ENCODE assay signal across 8 cellular contexts in the genomic region with DNA sequence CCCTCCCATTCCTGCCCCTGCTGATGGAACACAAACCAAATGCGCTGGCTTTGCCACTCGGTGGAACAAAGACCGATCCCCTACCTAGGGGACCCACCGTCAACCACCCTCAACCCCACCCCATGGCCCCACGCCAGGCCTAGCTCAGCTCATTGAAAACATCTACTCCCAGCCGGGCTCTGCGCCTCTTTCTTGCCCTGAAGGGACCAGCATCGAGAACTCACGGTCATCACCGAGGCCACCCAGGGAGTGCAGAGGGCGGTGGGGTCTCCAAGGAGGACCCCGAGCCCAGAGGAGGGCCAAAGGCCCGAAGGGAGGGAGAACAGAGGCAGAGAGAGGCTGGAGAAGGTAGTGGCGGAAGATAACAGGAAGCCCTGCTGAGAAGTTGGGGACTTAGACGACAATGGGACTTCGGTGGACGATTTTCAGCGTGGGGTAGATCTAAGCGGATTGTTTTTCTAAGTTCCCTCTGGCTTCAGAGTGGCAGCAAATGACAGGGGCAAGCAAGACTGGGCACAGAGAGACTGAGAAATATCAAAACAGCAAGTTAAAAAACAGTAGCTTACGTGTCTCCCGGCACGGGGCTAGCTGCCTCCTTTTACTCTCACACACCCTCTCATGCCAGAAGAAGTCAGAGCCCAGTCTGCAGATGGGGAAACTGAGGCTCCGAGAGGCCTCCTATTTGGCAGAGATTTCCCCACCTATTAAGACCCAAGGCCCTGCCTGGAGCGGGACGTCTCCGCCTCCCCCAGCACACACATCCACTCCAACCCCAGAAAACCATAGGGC. TPM values are rescaled to one million over a fixed set of nuclear protein-coding genes. Genes with fewer than 3 reads are reported as not detected.
DNase-seq lines count a peak whose midpoint lies in the region; ATAC-seq and TF ChIP-seq lines count a peak whose summit lies in the region.

No MANE protein-coding gene starts in this region.

- H3K4me3 Mint-ChIP-seq in activated CD4-positive, alpha-beta T cell treated with anti-CD3 and anti-CD28 coated beads for 36 hours = peak overlapping the region; percentile 87

- H3K36me3 ChIP-seq in mesenchymal stem cell (ENCODE audit: control insufficient read depth in 1 of 2, insufficient read depth in 2 of 2, low read depth in 1 of 2, low read length in 2 of 2) = peaks cover 9 to 12% of the 10 kb centered on the region in 2 experiments
- H3K36me3 ChIP-seq in transverse colon = no peaks in the 10 kb centered on the region

- CTCF ChIA-PET in activated CD4-positive, alpha-beta T cell treated with anti-CD3 and anti-CD28 coated beads for 36 hours (lab: Charles Lee) = interaction anchor here (0.6 to 2.0 kb wide), 3 partner anchors 12 to 204 kb away, joined by 3 to 16 read pairs (median 4); no protein-coding TSS in a partner anchor

- H2BK5ac ChIP-seq in mesenchymal stem cell (ENCODE audit: low read depth, low read length, poor library complexity, severe bottlenecking) = no peak overlapping the region

- no peak for TF ChIP-seq CTCF in coronary artery (IDR thresholded peaks at IDR 0.05)
- TF ChIP-seq CTCF in transverse colon (IDR thresholded peaks at IDR 0.05) = no peak

- peak overlapping the region in 1 of 2 experiments; percentile 96 for H3K23ac ChIP-seq in mesenchymal stem cell (ENCODE audit: low read length in 2 of 2)

- H3K4me1 ChIP-seq in mesenchymal stem cell (ENCODE audit: control insufficient read depth, insufficient read depth, low read depth, low read length) (peaks cover 47% of the 10 kb centered on the region), transverse colon (peaks cover 38 to 71% (median 52%) of the 10 kb centered on the region in 4 donors)

- H2AFZ ChIP-seq in mesenchymal stem cell (ENCODE audit: low read depth, low read length) = no peak overlapping the region

- H3K4me3 ChIP-seq in coronary artery = peak overlapping the region; percentile 81
- H3K4me3 ChIP-seq in mesenchymal stem cell (ENCODE audit: insufficient read depth in 1 of 2, low read depth in 1 of 2, low read length in 2 of 2) = peak overlapping the region; percentile 77 to 87
- H3K4me3 ChIP-seq in transverse colon = peak overlapping the region; percentile 54 to 85 (median 58)

- no peaks in the 10 kb centered on the region for H3K79me1 ChIP-seq in mesenchymal stem cell (replicated peaks; ENCODE audit: low read length, poor library complexity, severe bottlenecking)

- H4K91ac ChIP-seq in mesenchymal stem cell (ENCODE audit: low read length) = peak overlapping the region; percentile 15

- H4K8ac ChIP-seq in mesenchymal stem cell (ENCODE audit: low read length) = no peak overlapping the region

- no peaks in the 10 kb centered on the region for H3K27me3 Mint-ChIP-seq in activated CD4-positive, alpha-beta T cell treated with anti-CD3 and anti-CD28 coated beads for 36 hours

- DNase-seq in activated CD4-positive, alpha-beta T cell treated with anti-CD3 and anti-CD28 coated beads for 36 hours = peak; percentile 54
- no peak for DNase-seq in activated CD4-positive, alpha-beta T cell treated with anti-CD3 and anti-CD28 coated beads, Interleukin-2, amount 50 U/mL, for 4 hours
- peak; percentile 60 for DNase-seq in RPMI8226
- DNase-seq in coronary artery (ENCODE audit: low spot score) = no peak
- peak; percentile 41 for DNase-seq in mesenchymal stem cell
- DNase-seq in transverse colon = peak; percentile 73
- DNase-seq in stimulated activated CD4-positive, alpha-beta T cell treated with anti-CD3 and anti-CD28 coated beads, Interleukin-12 subunit alpha, Interleukin-12 subunit beta, amount 100 ng/mL, for 4 hours = no peak

- H3K27me3 ChIP-seq in mesenchymal stem cell (ENCODE audit: control insufficient read depth in 1 of 2, insufficient read depth in 1 of 2, low read length in 2 of 2) (no peaks in the 10 kb centered on the region), transverse colon (no peaks in the 10 kb centered on the region)

- no peak for ATAC-seq in activated CD4-positive, alpha-beta T cell treated with anti-CD3 and anti-CD28 coated beads for 36 hours
- no peak for ATAC-seq in HG02884 (IDR thresholded peaks at IDR 0.05; ENCODE audit: unreplicated experiment)

- WGBS in mesenchymal stem cell = under 1% methylated on average over 26 of the region's 26 CpGs
- WGBS in transverse colon (ENCODE audit: low coverage in 1 of 2), 2 donors = 0 to 1% methylated on average over 7 to 26 of the region's 26 CpGs

- H2BK15ac ChIP-seq in mesenchymal stem cell (ENCODE audit: low read depth, poor library complexity, severe bottlenecking) = no peak overlapping the region

- H3K36me3 Mint-ChIP-seq in activated CD4-positive, alpha-beta T cell treated with anti-CD3 and anti-CD28 coated beads for 36 hours (ENCODE audit: low read depth) = peaks cover 12% of the 10 kb centered on the region

- H2AK5ac ChIP-seq in mesenchymal stem cell (ENCODE audit: low read length, severe bottlenecking) = peak overlapping the region; percentile 7

- POLR2A ChIA-PET in activated CD4-positive, alpha-beta T cell treated with anti-CD3 and anti-CD28 coated beads for 36 hours (lab: Charles Lee) = interaction anchor here (1.1 to 1.4 kb wide), 2 partner anchors 16 to 224 kb away, joined by 8 to 13 read pairs; partner anchors contain the start of gene HAPSTR1

- H3K9ac ChIP-seq in mesenchymal stem cell (ENCODE audit: low read length) = peak overlapping the region; percentile 91

- H3K9me3 Mint-ChIP-seq in activated CD4-positive, alpha-beta T cell treated with anti-CD3 and anti-CD28 coated beads for 36 hours (ENCODE audit: low read depth) = no peaks in the 10 kb centered on the region

- H3K27ac ChIP-seq in coronary artery (peak overlapping the region; percentile 68 to 92), mesenchymal stem cell (ENCODE audit: low read length, poor library complexity, severe bottlenecking) (peak overlapping the region; percentile 85), transverse colon (peak overlapping the region; percentile 92 to 96 (median 94))

- no peak for TF ChIP-seq EP300 in transverse colon (IDR thresholded peaks at IDR 0.05; ENCODE audit: low read depth)

- peak overlapping the region; percentile 39 for H2BK120ac ChIP-seq in mesenchymal stem cell (ENCODE audit: low read depth, low read length)

- peak overlapping the region; percentile 98 for H3K4me2 ChIP-seq in mesenchymal stem cell (ENCODE audit: low read length, poor library complexity, severe bottlenecking)

- peak overlapping the region; percentile 92 for H3K27ac Mint-ChIP-seq in activated CD4-positive, alpha-beta T cell treated with anti-CD3 and anti-CD28 coated beads for 36 hours

- H3K4ac ChIP-seq in mesenchymal stem cell (ENCODE audit: low read depth in 1 of 2, low read length in 2 of 2) = peak overlapping the region in 1 of 2 experiments; percentile 92

- peak overlapping the region in 1 of 2 experiments; percentile 91 for H2BK12ac ChIP-seq in mesenchymal stem cell (ENCODE audit: low read length in 2 of 2)

- intact Hi-C loops in activated CD4-positive, alpha-beta T cell treated with anti-CD3 and anti-CD28 coated beads for 36 hours (cut with DNase I, micrococcal nuclease) = loop anchor here (2.0 to 5.0 kb wide), 4 partner anchors 13 to 301 kb away; partner anchors contain the start of genes PMM2 (in 1 of the 2) and TMEM186 (in 1 of the 2)
- intact Hi-C loops in transverse colon (cut with DNase I; ENCODE audit: low total_unique reads) = no loop called here

- peak overlapping the region in 1 of 2 experiments; percentile 96 for H3K14ac ChIP-seq in mesenchymal stem cell (ENCODE audit: low read length in 2 of 2)

- no peaks in the 10 kb centered on the region for H3K9me3 ChIP-seq in mesenchymal stem cell (ENCODE audit: control insufficient read depth, low read length)
- no peaks in the 10 kb centered on the region for H3K9me3 ChIP-seq in transverse colon

- peak overlapping the region; percentile 84 to 86 for H3K18ac ChIP-seq in mesenchymal stem cell (ENCODE audit: low read depth in 1 of 2, low read length in 2 of 2)

- H3K4me1 Mint-ChIP-seq in activated CD4-positive, alpha-beta T cell treated with anti-CD3 and anti-CD28 coated beads for 36 hours = peaks cover 41% of the 10 kb centered on the region

- no peak for TF ChIP-seq POLR2A in transverse colon (IDR thresholded peaks at IDR 0.05)

- in situ Hi-C loops in transverse colon (cut with MboI; ENCODE audit: low pct_ligation_motif_present in 1 of 4, low pct_unique_long_range_greater_than_20kb in 1 of 4, low sequenced_read_pairs in 3 of 4) = no loop called here

RNA-seq across cellular contexts. Expression of gene CARHSP1, which starts 1.1 kb away (rescaled TPM):
- 10 to 100 TPM; 49.4 to 64.5 TPM for total RNA-seq in activated CD4-positive, alpha-beta T cell treated with anti-CD3 and anti-CD28 coated beads for 36 hours
- 78.8 TPM for polyA plus RNA-seq in mesenchymal stem cell (2013, experiment 1 of 2)
- 76.6 TPM for polyA plus RNA-seq in mesenchymal stem cell (2013, experiment 2 of 2)
- 10 to 100 TPM; 11.6 to 61.7 (median 39.6) TPM for total RNA-seq in transverse colon

RNA-seq across cellular contexts. Expression of gene LITAFD, which starts 14.5 kb away (rescaled TPM):
- total RNA-seq in activated CD4-positive, alpha-beta T cell treated with anti-CD3 and anti-CD28 coated beads for 36 hours = not detected
- not detected for polyA plus RNA-seq in mesenchymal stem cell (2013, experiment 1 of 2)
- polyA plus RNA-seq in mesenchymal stem cell (2013, experiment 2 of 2) = not detected
- not detected for total RNA-seq in transverse colon

Comparison
In these comparisons a context has a peak if more than half of its experiments do, and no peak if none do; other contexts are left out.
1. DNase-seq: peak in activated CD4-positive, alpha-beta T cell treated with anti-CD3 and anti-CD28 coated beads for 36 hours (single experiment), RPMI8226 (single experiment), mesenchymal stem cell (single experiment) and transverse colon (single experiment); none in activated CD4-positive, alpha-beta T cell treated with anti-CD3 and anti-CD28 coated beads, Interleukin-2, amount 50 U/mL, for 4 hours (0 of 2), coronary artery (single experiment) and stimulated activated CD4-positive, alpha-beta T cell treated with anti-CD3 and anti-CD28 coated beads, Interleukin-12 subunit alpha, Interleukin-12 subunit beta, amount 100 ng/mL, for 4 hours (single experiment).
2. Peak in every context shown above with its lines, with median percentiles within 50 percentile points of each other: H3K27ac ChIP-seq and H3K4me3 ChIP-seq.